ENCODE assay signal across 1 cellular context in the genomic region with DNA sequence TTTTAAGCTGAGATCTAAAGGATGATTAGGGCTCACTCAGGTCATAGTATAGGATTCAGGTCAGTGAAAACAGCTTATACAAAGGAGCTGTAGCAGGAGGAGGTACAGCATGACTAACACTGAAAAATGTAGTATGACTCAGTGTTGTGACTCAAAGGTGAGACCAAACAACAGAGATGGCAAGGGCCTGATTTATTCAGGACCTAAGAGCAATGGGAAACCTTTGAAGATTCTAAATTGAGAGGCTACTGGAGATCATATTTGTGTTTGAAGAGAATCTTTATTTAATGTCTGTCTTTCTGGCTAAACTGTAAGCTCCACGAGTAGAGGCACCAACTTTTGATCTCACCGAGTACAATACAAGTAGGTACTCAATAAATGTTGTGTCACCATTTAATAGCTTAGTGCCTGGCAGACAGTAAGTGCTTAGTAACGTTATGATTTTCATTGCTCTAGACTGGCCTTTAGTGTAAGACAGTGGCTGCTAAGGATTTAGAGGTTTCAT.
A peak's percentile ranks its signal among the peaks of the same experiment; 100 is the strongest.
TF ChIP-seq lines count a peak whose summit lies in the region.

No MANE protein-coding gene starts in this region.

TF ChIP-seq in HepG2, 621 proteins besides CTCF, POLR2A, EP300 and RAD21 (continued from another document and continues in another):
- TF ChIP-seq KLF16 (CRISPR knock-in tag; IDR thresholded peaks at IDR 0.05) (0 out of 4 replicates have a peak, but pooled peaks of 1 of the 2 experiments have one; percentile 20), PHF21A (CRISPR knock-in tag; IDR thresholded peaks at IDR 0.05) (no peak), FOXK1 (CRISPR knock-in tag; IDR thresholded peaks at IDR 0.05; ENCODE audit: borderline replicate concordance, low read depth) (peak; percentile 60; the same call in 1 of the 2 replicates), JUND (CRISPR knock-in tag; IDR thresholded peaks at IDR 0.05) (peak; percentile 82), ZNF282 (IDR thresholded peaks at IDR 0.05; ENCODE audit: partially characterized antibody) (no peak), ZBTB20 (CRISPR knock-in tag; IDR thresholded peaks at IDR 0.05; ENCODE audit: borderline replicate concordance, low read depth) (peak; percentile 81; the same call in 1 of the 2 replicates), HNRNPUL1 (IDR thresholded peaks at IDR 0.05; ENCODE audit: low read depth, low read length) (no peak), NKX3-1 (CRISPR knock-in tag; IDR thresholded peaks at IDR 0.05) (0 out of 2 replicates have a peak, but pooled peaks have one; percentile 24), ZKSCAN8 (CRISPR knock-in tag; IDR thresholded peaks at IDR 0.05; ENCODE audit: borderline replicate concordance) (peak; percentile 85; the same call in 1 of the 2 replicates), ZNF672 (CRISPR knock-in tag; IDR thresholded peaks at IDR 0.05) (no peak), SKI (IDR thresholded peaks at IDR 0.05; ENCODE audit: partially characterized antibody) (peak; percentile 59), KMT2B (CRISPR knock-in tag; IDR thresholded peaks at IDR 0.05) (no peak), MXD4 (CRISPR knock-in tag; IDR thresholded peaks at IDR 0.05) (no peak), ZEB1 (IDR thresholded peaks at IDR 0.05; ENCODE audit: insufficient replicate concordance, low read depth) (peak; percentile 84), KDM1A (CRISPR knock-in tag; IDR thresholded peaks at IDR 0.05) (peak; percentile 66; the same call in 1 of the 2 replicates), ZNF451 (CRISPR knock-in tag; IDR thresholded peaks at IDR 0.05) (no peak), MYNN (CRISPR knock-in tag; IDR thresholded peaks at IDR 0.05; ENCODE audit: low read depth) (no peak), ZFX (CRISPR knock-in tag; IDR thresholded peaks at IDR 0.05; ENCODE audit: low read depth) (no peak)
- TF ChIP-seq, protein P1, sequence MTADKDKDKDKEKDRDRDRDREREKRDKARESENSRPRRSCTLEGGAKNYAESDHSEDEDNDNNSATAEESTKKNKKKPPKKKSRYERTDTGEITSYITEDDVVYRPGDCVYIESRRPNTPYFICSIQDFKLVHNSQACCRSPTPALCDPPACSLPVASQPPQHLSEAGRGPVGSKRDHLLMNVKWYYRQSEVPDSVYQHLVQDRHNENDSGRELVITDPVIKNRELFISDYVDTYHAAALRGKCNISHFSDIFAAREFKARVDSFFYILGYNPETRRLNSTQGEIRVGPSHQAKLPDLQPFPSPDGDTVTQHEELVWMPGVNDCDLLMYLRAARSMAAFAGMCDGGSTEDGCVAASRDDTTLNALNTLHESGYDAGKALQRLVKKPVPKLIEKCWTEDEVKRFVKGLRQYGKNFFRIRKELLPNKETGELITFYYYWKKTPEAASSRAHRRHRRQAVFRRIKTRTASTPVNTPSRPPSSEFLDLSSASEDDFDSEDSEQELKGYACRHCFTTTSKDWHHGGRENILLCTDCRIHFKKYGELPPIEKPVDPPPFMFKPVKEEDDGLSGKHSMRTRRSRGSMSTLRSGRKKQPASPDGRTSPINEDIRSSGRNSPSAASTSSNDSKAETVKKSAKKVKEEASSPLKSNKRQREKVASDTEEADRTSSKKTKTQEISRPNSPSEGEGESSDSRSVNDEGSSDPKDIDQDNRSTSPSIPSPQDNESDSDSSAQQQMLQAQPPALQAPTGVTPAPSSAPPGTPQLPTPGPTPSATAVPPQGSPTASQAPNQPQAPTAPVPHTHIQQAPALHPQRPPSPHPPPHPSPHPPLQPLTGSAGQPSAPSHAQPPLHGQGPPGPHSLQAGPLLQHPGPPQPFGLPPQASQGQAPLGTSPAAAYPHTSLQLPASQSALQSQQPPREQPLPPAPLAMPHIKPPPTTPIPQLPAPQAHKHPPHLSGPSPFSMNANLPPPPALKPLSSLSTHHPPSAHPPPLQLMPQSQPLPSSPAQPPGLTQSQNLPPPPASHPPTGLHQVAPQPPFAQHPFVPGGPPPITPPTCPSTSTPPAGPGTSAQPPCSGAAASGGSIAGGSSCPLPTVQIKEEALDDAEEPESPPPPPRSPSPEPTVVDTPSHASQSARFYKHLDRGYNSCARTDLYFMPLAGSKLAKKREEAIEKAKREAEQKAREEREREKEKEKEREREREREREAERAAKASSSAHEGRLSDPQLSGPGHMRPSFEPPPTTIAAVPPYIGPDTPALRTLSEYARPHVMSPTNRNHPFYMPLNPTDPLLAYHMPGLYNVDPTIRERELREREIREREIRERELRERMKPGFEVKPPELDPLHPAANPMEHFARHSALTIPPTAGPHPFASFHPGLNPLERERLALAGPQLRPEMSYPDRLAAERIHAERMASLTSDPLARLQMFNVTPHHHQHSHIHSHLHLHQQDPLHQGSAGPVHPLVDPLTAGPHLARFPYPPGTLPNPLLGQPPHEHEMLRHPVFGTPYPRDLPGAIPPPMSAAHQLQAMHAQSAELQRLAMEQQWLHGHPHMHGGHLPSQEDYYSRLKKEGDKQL (CRISPR knock-in tag; IDR thresholded peaks at IDR 0.05; ENCODE audit: low read depth) = 0 out of 2 replicates have a peak, but pooled peaks have one; percentile 48
- TF ChIP-seq, protein P2, sequence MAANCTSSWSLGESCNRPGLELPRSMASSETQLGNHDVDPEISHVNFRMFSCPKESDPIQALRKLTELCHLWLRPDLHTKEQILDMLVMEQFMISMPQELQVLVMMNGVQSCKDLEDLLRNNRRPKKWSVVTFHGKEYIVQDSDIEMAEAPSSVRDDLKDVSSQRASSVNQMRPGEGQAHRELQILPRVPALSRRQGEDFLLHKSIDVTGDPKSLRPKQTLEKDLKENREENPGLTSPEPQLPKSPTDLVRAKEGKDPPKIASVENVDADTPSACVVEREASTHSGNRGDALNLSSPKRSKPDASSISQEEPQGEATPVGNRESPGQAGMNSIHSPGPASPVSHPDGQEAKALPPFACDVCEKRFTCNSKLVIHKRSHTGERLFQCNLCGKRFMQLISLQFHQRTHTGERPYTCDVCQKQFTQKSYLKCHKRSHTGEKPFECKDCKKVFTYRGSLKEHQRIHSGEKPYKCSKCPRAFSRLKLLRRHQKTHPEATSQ (CRISPR knock-in tag; IDR thresholded peaks at IDR 0.05; ENCODE audit: borderline replicate concordance) = no peak
- TF ChIP-seq, protein P3, sequence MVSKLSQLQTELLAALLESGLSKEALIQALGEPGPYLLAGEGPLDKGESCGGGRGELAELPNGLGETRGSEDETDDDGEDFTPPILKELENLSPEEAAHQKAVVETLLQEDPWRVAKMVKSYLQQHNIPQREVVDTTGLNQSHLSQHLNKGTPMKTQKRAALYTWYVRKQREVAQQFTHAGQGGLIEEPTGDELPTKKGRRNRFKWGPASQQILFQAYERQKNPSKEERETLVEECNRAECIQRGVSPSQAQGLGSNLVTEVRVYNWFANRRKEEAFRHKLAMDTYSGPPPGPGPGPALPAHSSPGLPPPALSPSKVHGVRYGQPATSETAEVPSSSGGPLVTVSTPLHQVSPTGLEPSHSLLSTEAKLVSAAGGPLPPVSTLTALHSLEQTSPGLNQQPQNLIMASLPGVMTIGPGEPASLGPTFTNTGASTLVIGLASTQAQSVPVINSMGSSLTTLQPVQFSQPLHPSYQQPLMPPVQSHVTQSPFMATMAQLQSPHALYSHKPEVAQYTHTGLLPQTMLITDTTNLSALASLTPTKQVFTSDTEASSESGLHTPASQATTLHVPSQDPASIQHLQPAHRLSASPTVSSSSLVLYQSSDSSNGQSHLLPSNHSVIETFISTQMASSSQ (IDR thresholded peaks at IDR 0.05; ENCODE audit: low read depth) = peak; percentile 51; the same call in 1 of the 2 replicates
- TF ChIP-seq, protein P3 (CRISPR knock-in tag; IDR thresholded peaks at IDR 0.05; ENCODE audit: borderline replicate concordance) = 0 out of 2 replicates have a peak, but pooled peaks have one; percentile 34
- TF ChIP-seq, protein P4, sequence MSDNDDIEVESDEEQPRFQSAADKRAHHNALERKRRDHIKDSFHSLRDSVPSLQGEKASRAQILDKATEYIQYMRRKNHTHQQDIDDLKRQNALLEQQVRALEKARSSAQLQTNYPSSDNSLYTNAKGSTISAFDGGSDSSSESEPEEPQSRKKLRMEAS (IDR thresholded peaks at IDR 0.05) = peak; percentile 19; the same call in 1 of the 2 replicates
- TF ChIP-seq, protein P5, sequence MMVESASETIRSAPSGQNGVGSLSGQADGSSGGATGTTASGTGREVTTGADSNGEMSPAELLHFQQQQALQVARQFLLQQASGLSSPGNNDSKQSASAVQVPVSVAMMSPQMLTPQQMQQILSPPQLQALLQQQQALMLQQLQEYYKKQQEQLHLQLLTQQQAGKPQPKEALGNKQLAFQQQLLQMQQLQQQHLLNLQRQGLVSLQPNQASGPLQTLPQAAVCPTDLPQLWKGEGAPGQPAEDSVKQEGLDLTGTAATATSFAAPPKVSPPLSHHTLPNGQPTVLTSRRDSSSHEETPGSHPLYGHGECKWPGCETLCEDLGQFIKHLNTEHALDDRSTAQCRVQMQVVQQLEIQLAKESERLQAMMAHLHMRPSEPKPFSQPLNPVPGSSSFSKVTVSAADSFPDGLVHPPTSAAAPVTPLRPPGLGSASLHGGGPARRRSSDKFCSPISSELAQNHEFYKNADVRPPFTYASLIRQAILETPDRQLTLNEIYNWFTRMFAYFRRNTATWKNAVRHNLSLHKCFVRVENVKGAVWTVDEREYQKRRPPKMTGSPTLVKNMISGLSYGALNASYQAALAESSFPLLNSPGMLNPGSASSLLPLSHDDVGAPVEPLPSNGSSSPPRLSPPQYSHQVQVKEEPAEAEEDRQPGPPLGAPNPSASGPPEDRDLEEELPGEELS (CRISPR knock-in tag; IDR thresholded peaks at IDR 0.05) = peak; percentile 89
- TF ChIP-seq, protein P6, sequence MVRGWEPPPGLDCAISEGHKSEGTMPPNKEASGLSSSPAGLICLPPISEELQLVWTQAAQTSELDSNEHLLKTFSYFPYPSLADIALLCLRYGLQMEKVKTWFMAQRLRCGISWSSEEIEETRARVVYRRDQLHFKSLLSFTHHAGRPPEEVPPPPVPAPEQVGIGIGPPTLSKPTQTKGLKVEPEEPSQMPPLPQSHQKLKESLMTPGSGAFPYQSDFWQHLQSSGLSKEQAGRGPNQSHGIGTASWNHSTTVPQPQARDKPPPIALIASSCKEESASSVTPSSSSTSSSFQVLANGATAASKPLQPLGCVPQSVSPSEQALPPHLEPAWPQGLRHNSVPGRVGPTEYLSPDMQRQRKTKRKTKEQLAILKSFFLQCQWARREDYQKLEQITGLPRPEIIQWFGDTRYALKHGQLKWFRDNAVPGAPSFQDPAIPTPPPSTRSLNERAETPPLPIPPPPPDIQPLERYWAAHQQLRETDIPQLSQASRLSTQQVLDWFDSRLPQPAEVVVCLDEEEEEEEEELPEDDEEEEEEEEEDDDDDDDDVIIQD (CRISPR knock-in tag; IDR thresholded peaks at IDR 0.05; ENCODE audit: low read depth) = peak; percentile 80
- TF ChIP-seq, protein P7, sequence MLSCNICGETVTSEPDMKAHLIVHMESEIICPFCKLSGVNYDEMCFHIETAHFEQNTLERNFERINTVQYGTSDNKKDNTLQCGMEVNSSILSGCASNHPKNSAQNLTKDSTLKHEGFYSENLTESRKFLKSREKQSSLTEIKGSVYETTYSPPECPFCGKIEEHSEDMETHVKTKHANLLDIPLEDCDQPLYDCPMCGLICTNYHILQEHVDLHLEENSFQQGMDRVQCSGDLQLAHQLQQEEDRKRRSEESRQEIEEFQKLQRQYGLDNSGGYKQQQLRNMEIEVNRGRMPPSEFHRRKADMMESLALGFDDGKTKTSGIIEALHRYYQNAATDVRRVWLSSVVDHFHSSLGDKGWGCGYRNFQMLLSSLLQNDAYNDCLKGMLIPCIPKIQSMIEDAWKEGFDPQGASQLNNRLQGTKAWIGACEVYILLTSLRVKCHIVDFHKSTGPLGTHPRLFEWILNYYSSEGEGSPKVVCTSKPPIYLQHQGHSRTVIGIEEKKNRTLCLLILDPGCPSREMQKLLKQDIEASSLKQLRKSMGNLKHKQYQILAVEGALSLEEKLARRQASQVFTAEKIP (CRISPR knock-in tag; IDR thresholded peaks at IDR 0.05; ENCODE audit: borderline replicate concordance) = no peak
- TF ChIP-seq, protein P8, sequence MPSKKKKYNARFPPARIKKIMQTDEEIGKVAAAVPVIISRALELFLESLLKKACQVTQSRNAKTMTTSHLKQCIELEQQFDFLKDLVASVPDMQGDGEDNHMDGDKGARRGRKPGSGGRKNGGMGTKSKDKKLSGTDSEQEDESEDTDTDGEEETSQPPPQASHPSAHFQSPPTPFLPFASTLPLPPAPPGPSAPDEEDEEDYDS (CRISPR knock-in tag; IDR thresholded peaks at IDR 0.05) = peak; percentile 54
- TF ChIP-seq, protein P9, sequence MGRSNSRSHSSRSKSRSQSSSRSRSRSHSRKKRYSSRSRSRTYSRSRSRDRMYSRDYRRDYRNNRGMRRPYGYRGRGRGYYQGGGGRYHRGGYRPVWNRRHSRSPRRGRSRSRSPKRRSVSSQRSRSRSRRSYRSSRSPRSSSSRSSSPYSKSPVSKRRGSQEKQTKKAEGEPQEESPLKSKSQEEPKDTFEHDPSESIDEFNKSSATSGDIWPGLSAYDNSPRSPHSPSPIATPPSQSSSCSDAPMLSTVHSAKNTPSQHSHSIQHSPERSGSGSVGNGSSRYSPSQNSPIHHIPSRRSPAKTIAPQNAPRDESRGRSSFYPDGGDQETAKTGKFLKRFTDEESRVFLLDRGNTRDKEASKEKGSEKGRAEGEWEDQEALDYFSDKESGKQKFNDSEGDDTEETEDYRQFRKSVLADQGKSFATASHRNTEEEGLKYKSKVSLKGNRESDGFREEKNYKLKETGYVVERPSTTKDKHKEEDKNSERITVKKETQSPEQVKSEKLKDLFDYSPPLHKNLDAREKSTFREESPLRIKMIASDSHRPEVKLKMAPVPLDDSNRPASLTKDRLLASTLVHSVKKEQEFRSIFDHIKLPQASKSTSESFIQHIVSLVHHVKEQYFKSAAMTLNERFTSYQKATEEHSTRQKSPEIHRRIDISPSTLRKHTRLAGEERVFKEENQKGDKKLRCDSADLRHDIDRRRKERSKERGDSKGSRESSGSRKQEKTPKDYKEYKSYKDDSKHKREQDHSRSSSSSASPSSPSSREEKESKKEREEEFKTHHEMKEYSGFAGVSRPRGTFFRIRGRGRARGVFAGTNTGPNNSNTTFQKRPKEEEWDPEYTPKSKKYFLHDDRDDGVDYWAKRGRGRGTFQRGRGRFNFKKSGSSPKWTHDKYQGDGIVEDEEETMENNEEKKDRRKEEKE (IDR thresholded peaks at IDR 0.05) = no peak
- TF ChIP-seq, protein P10, sequence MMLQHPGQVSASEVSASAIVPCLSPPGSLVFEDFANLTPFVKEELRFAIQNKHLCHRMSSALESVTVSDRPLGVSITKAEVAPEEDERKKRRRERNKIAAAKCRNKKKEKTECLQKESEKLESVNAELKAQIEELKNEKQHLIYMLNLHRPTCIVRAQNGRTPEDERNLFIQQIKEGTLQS (CRISPR knock-in tag; IDR thresholded peaks at IDR 0.05) = peak; percentile 92
- TF ChIP-seq, protein P11, sequence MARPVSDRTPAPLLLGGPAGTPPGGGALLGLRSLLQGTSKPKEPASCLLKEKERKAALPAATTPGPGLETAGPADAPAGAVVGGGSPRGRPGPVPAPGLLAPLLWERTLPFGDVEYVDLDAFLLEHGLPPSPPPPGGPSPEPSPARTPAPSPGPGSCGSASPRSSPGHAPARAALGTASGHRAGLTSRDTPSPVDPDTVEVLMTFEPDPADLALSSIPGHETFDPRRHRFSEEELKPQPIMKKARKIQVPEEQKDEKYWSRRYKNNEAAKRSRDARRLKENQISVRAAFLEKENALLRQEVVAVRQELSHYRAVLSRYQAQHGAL (CRISPR knock-in tag; IDR thresholded peaks at IDR 0.05; ENCODE audit: not compliant biosample characterization) = no peak
